21 cellular contexts compared by ENCODE assay signal in the genomic region with DNA sequence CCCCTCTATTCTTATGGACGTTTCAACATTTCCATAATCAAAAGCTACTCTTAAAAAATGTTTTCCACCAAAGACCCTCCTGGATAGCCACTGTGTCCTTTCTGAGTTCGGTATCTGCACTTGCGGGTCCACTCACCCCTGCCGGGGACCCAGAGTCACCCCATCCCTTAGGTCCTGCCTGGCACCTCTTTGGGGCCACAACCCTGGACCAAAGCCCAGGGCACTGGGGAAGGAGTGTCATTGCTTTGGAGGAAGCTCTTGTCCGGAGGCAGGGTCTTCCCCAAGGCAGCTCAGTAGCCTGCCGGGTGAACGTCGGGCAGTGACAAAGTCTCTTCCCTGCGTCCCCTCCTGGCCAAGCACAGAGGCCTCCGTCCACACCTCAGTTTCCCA.
DNase-seq lines count a peak whose midpoint lies in the region; ATAC-seq and TF ChIP-seq lines count a peak whose summit lies in the region.
"Had no signal": no experiment of that assay in that cellular context is flagged by ENCODE, and none has a peak within 500 bp of the region (broad histone marks: within the 10 kb centered on the region; RNA-seq: fewer than 3 reads in every experiment).

No MANE protein-coding gene starts in this region.

- H3K4me1 ChIP-seq in stomach: peaks cover 52 to 74% (median 63%) of the 10 kb centered on the region in 4 donors

- H3K4me3 Mint-ChIP-seq in HFFc6 (no peak overlapping the region), WTC11 (no peak overlapping the region), mesothelial cell of epicardium (no peak overlapping the region)
- H3K4me3 Mint-ChIP-seq: activated CD8-positive, alpha-beta T cell treated with anti-CD3 and anti-CD28 coated beads for 36 hours; CD8-positive, alpha-beta T cell had no signal

- CTCF ChIA-PET in WTC11 (lab: Charles Lee): interaction anchor here (0.8 kb wide), 1 partner anchor 25 kb away, joined by 3 read pairs; no protein-coding TSS in a partner anchor

- no peak for TF ChIP-seq CTCF in HFFc6 (IDR thresholded peaks at IDR 0.05)
- TF ChIP-seq CTCF in WTC11 (IDR thresholded peaks at IDR 0.05): no peak
- TF ChIP-seq CTCF in mesothelial cell of epicardium (IDR thresholded peaks at IDR 0.05; ENCODE audit: unreplicated experiment): no peak
- no peak for TF ChIP-seq CTCF in stomach (IDR thresholded peaks at IDR 0.05)

- no peak for TF ChIP-seq EP300 in stomach (IDR thresholded peaks at IDR 0.05)

- ATAC-seq in WTC11 (no peak), GM19397 (IDR thresholded peaks at IDR 0.05; ENCODE audit: unreplicated experiment) (no peak)
- ATAC-seq: activated CD4-positive, CD25-positive, alpha-beta regulatory T cell treated with anti-CD3 and anti-CD28 coated beads, Interleukin-2, amount 50 U/mL, for 24 hours; activated CD8-positive, alpha-beta T cell treated with anti-CD3 and anti-CD28 coated beads for 36 hours; CD8-positive, alpha-beta T cell; lower lobe of right lung; right lobe of liver had no signal

- H3K9me3 Mint-ChIP-seq in HFFc6 (no peaks in the 10 kb centered on the region), WTC11 (no peaks in the 10 kb centered on the region), mesothelial cell of epicardium (no peaks in the 10 kb centered on the region)
- H3K9me3 Mint-ChIP-seq: activated CD8-positive, alpha-beta T cell treated with anti-CD3 and anti-CD28 coated beads for 36 hours; CD8-positive, alpha-beta T cell had no signal

- POLR2A ChIA-PET in WTC11 (lab: Charles Lee): no interaction called here

- H3K36me3 ChIP-seq in stomach: peaks cover 26 to 75% (median 56%) of the 10 kb centered on the region in 4 donors
- peaks cover 20% of the 10 kb centered on the region for H3K36me3 ChIP-seq in H7 (replicated peaks; ENCODE audit: control insufficient read depth, insufficient read depth, low read length)

- WGBS in stomach, 5 donors: 85 to 91% (median 91%) methylated on average over 10 of the region's 10 CpGs

- H3K4me3 ChIP-seq in stomach: no peak overlapping the region
- H3K4me3 ChIP-seq in H7 (ENCODE audit: insufficient read depth, low read depth, low read length): no peak overlapping the region
- H3K4me3 ChIP-seq: lower lobe of right lung, right lobe of liver had no signal

- peaks cover 27% of the 10 kb centered on the region for H3K36me3 Mint-ChIP-seq in HFFc6 (ENCODE audit: low read depth)
- H3K36me3 Mint-ChIP-seq in WTC11: peaks cover 32% of the 10 kb centered on the region
- peaks cover 32% of the 10 kb centered on the region for H3K36me3 Mint-ChIP-seq in mesothelial cell of epicardium

- H3K4me1 Mint-ChIP-seq in HFFc6 (ENCODE audit: low read depth) (peaks cover 39% of the 10 kb centered on the region), WTC11 (peaks cover 3% of the 10 kb centered on the region; the same call in 1 of the 2 replicates), mesothelial cell of epicardium (peaks cover 12% of the 10 kb centered on the region)

- peaks cover 15% of the 10 kb centered on the region for H3K27me3 Mint-ChIP-seq in HFFc6 (ENCODE audit: insufficient read depth)
- no peaks in the 10 kb centered on the region for H3K27me3 Mint-ChIP-seq in WTC11 (ENCODE audit: low read depth)
- no peaks in the 10 kb centered on the region for H3K27me3 Mint-ChIP-seq in mesothelial cell of epicardium (ENCODE audit: low read depth)
- H3K27me3 Mint-ChIP-seq: activated CD8-positive, alpha-beta T cell treated with anti-CD3 and anti-CD28 coated beads for 36 hours had no signal

- peak overlapping the region in 3 of 5 donors; percentile 90 to 94 (median 90) for H3K27ac ChIP-seq in stomach

- DNase-seq in HFFc6 (no peak), WTC11 (ENCODE audit: low spot score) (no peak), mesothelial cell of epicardium (ENCODE audit: low spot score in 2 of 2, unreplicated experiment in 2 of 2) (no peak), stomach (no peak), globus pallidus (ENCODE audit: low spot score) (no peak), H7 (no peak)
- DNase-seq: activated CD8-positive, alpha-beta T cell treated with anti-CD3 and anti-CD28 coated beads for 36 hours; activated T-cell treated with anti-CD3 and anti-CD28 coated beads, Interleukin-2, amount 50 U/mL, for 1 hour; DMS153; GDM1; hypothalamus; lower lobe of right lung; NCI-H1092; NCI-H1930; NCI-H2227 treated with DMSO at 0.1 percent for 48 hours; right lobe of liver; stimulated activated CD4-positive, alpha-beta T cell treated with anti-CD3 and anti-CD28 coated beads, Interleukin-15, amount 100 ng/mL, for 24 hours; SW 1271 had no signal

- no peak for TF ChIP-seq POLR2A in stomach (IDR thresholded peaks at IDR 0.05)

- intact Hi-C loops in stomach (cut with DNase I; ENCODE audit: low total_unique reads): no loop called here

- H3K9me3 ChIP-seq in stomach: no peaks in the 10 kb centered on the region
- H3K9me3 ChIP-seq: lower lobe of right lung, right lobe of liver had no signal

- H3K27me3 ChIP-seq in stomach (no peaks in the 10 kb centered on the region), H7 (ENCODE audit: control insufficient read depth, insufficient read depth, low read length) (no peaks in the 10 kb centered on the region)
- H3K27me3 ChIP-seq: right lobe of liver had no signal

- H3K27ac Mint-ChIP-seq in HFFc6: peak overlapping the region; percentile 53; the same call in 1 of the 2 replicates
- H3K27ac Mint-ChIP-seq in WTC11: peak overlapping the region; percentile 39
- peak overlapping the region; percentile 59 for H3K27ac Mint-ChIP-seq in mesothelial cell of epicardium
- H3K27ac Mint-ChIP-seq: activated CD8-positive, alpha-beta T cell treated with anti-CD3 and anti-CD28 coated beads for 36 hours had no signal

TF ChIP-seq in WTC11, 78 proteins besides CTCF, POLR2A, EP300 and RAD21 (continues in another document):
- TF ChIP-seq KAT7 (CRISPR knock-in tag; IDR thresholded peaks at IDR 0.05; ENCODE audit: borderline replicate concordance) (no peak), ZNF416 (CRISPR knock-in tag; IDR thresholded peaks at IDR 0.05) (no peak), MYBL2 (CRISPR knock-in tag; IDR thresholded peaks at IDR 0.05) (no peak), ERG (CRISPR knock-in tag; IDR thresholded peaks at IDR 0.05) (no peak)
- TF ChIP-seq, protein P1, sequence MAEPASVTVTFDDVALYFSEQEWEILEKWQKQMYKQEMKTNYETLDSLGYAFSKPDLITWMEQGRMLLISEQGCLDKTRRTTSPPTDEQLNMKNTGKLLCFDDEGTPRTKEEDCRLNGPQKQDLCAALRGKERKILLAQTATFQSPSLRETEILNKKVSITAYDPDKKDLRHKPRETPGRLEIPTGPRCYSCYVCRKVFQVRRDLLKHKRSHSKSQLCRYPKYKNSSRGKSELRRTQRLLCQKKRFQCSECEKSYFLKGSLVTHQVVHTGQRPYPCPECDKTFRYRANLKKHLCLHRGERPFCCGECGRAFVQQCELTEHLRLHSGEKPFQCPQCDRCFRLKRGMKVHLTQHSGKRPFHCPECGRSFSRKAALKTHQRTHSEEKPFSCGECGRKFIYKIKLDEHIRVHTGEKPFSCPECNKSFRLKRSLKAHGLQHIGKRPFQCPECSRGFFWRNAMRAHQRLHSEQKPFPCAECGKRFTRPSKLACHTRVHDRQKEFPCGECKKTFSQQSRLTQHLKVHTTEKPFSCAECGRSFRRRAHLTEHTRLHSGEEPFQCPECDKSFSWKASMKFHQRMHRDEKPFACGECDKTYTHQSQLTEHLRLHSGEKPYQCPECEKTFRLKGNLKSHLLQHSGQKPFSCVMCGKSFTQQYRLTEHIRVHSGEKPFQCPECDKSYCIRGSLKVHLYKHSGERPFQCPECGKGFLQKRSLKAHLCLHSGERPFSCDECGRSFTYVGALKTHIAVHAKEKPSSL (CRISPR knock-in tag; conservative IDR thresholded peaks at IDR 0.05): no peak
- TF ChIP-seq, protein P2, sequence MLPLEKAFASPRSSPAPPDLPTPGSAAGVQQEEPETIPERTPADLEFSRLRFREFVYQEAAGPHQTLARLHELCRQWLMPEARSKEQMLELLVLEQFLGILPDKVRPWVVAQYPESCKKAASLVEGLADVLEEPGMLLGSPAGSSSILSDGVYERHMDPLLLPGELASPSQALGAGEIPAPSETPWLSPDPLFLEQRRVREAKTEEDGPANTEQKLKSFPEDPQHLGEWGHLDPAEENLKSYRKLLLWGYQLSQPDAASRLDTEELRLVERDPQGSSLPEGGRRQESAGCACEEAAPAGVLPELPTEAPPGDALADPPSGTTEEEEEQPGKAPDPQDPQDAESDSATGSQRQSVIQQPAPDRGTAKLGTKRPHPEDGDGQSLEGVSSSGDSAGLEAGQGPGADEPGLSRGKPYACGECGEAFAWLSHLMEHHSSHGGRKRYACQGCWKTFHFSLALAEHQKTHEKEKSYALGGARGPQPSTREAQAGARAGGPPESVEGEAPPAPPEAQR (CRISPR knock-in tag; IDR thresholded peaks at IDR 0.05): no peak
- TF ChIP-seq, protein P3, sequence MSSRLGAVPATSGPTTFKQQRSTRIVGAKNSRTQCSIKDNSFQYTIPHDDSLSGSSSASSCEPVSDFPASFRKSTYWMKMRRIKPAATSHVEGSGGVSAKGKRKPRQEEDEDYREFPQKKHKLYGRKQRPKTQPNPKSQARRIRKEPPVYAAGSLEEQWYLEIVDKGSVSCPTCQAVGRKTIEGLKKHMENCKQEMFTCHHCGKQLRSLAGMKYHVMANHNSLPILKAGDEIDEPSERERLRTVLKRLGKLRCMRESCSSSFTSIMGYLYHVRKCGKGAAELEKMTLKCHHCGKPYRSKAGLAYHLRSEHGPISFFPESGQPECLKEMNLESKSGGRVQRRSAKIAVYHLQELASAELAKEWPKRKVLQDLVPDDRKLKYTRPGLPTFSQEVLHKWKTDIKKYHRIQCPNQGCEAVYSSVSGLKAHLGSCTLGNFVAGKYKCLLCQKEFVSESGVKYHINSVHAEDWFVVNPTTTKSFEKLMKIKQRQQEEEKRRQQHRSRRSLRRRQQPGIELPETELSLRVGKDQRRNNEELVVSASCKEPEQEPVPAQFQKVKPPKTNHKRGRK (CRISPR knock-in tag; IDR thresholded peaks at IDR 0.05; ENCODE audit: borderline replicate concordance): no peak
- TF ChIP-seq, protein P4, sequence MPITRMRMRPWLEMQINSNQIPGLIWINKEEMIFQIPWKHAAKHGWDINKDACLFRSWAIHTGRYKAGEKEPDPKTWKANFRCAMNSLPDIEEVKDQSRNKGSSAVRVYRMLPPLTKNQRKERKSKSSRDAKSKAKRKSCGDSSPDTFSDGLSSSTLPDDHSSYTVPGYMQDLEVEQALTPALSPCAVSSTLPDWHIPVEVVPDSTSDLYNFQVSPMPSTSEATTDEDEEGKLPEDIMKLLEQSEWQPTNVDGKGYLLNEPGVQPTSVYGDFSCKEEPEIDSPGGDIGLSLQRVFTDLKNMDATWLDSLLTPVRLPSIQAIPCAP (CRISPR knock-in tag; IDR thresholded peaks at IDR 0.05): no peak
